1 cellular context compared by ENCODE assay signal in genomic region chr5:74761241-74761640, GRCh38.
TF ChIP-seq lines count a peak whose summit lies in the region.

No MANE protein-coding gene starts in this region.

TF ChIP-seq in A549, 52 proteins besides CTCF, POLR2A, EP300 and RAD21 (continued from another document):
- no peak for TF ChIP-seq ELK1 (IDR thresholded peaks at IDR 0.05; ENCODE audit: low read depth, low read length)
- no peak for TF ChIP-seq ZNF302 (CRISPR knock-in tag; IDR thresholded peaks at IDR 0.05)
- TF ChIP-seq JUNB (IDR thresholded peaks at IDR 0.05), result no peak
- no peak for TF ChIP-seq NFE2L2 (conservative IDR thresholded peaks at IDR 0.05; ENCODE audit: low read length)
